Comparison of ENCODE assay signal across 11 cellular contexts in genomic region chr21:26754853-26755252, GRCh38.
"Had no signal": no experiment of that assay in that cellular context is flagged by ENCODE, and none has a peak within 500 bp of the region (broad histone marks: within the 10 kb centered on the region; RNA-seq: fewer than 3 reads in every experiment).

No MANE protein-coding gene starts in this region.

- H3K27ac ChIP-seq: GM23248 had no signal

- H3K9me3 ChIP-seq: HAP-1 had no signal

- H3K9ac ChIP-seq: GM23248 had no signal

- H3K4me1 ChIP-seq: HAP-1 had no signal

- H3K4me3 ChIP-seq: GM23248, GM23338, HAP-1 had no signal

- H3K9me3 Mint-ChIP-seq: GM23338, H9, HFFc6 had no signal

- H3K4me3 Mint-ChIP-seq: GM23338, H9, HFFc6 had no signal

- H3K4me2 ChIP-seq: GM23338 had no signal

- H3K36me3 ChIP-seq: HAP-1 had no signal

- H3K27ac Mint-ChIP-seq: GM23338, H9, HFFc6 had no signal

- ATAC-seq: GM23338, HCT116 had no signal

- H2AFZ ChIP-seq: GM23248, GM23338 had no signal

- FAIRE-seq: H1, H54 had no signal

- H3K4me1 Mint-ChIP-seq: GM23338, H9 had no signal

- DNase-seq: GM23248, GOT3, H7, H9, HCEC 1CT, HFFc6 had no signal
